Comparison of ENCODE assay signal across 9 cellular contexts in genomic region chr11:11428714-11429113, GRCh38.
"Had no signal": no experiment of that assay in that cellular context is flagged by ENCODE, and none has a peak within 500 bp of the region (broad histone marks: within the 10 kb centered on the region; RNA-seq: fewer than 3 reads in every experiment).

No MANE protein-coding gene starts in this region.

- H3K36me3 ChIP-seq: HAP-1 had no signal

- ATAC-seq: HCT116, K562 had no signal

- H3K4me1 ChIP-seq: HAP-1 had no signal

- H3K4me3 ChIP-seq: GM23248, HAP-1, K562 had no signal

- H2AFZ ChIP-seq: GM23248 had no signal

- H3K4me3 Mint-ChIP-seq: HFFc6 had no signal

- H3K27ac ChIP-seq: GM23248, HL-60 had no signal

- H3K9ac ChIP-seq: GM23248 had no signal

- H3K9me3 ChIP-seq: HAP-1 had no signal

- H3K27ac Mint-ChIP-seq: HFFc6 had no signal

- DNase-seq: GM23248, GOT3, H7, HFFc6, IMR-90 had no signal

- H3K9me3 Mint-ChIP-seq: HFFc6 had no signal
